In the genomic region with DNA sequence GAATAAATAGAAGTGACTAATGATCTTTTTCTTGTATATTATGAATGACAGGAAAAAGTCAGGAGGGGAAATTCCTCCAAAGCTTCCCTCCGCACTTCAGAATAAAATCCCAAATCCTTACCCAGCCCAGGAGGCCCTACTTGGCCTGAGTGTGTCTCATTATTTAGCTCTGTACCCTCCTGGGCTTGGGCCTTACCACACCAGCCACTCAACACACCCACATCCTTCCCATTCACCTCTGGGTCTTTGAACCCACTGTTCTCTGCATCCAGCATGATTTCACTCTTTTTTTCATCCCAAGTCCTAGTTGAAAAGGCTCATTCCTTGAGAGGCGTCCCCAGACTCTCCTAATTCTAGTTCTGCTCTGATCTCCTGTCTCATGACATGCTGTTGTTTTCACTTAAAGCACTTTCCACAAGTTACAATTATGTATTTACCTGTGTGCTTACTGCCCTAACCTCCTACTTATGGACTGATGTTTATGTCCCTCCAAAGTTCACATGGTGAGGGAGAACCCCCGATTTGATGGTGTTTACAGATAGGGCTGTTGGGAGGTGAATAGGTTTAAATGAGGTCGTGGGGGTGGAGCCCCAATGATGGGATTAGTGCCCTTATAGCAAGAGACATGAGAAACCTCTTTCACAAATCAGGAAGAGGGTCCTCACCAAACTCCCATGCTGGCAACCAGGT, we compare ENCODE assay signal across 12 cellular contexts. TPM values are rescaled to one million over a fixed set of nuclear protein-coding genes. Genes with fewer than 3 reads are reported as not detected.
DNase-seq lines count a peak whose midpoint lies in the region; ATAC-seq, FAIRE-seq and TF ChIP-seq lines count a peak whose summit lies in the region.
"Had no signal": no experiment of that assay in that cellular context is flagged by ENCODE, and none has a peak within 500 bp of the region (broad histone marks: within the 10 kb centered on the region; RNA-seq: fewer than 3 reads in every experiment).

No MANE protein-coding gene starts in this region.

- peak overlapping the region; percentile 52 for H2BK12ac ChIP-seq in trophoblast cell (ENCODE audit: low read length)

- H3K9me2 ChIP-seq in Loucy (replicated peaks; ENCODE audit: low read depth, low read length), result no peaks in the 10 kb centered on the region

- no peak overlapping the region for H3K4me3 ChIP-seq in BLaER1
- no peak overlapping the region for H3K4me3 ChIP-seq in Loucy (ENCODE audit: low read length, poor library complexity, severe bottlenecking)
- H3K4me3 ChIP-seq in esophagus squamous epithelium, result no peak overlapping the region
- no peak overlapping the region for H3K4me3 ChIP-seq in trophoblast cell (ENCODE audit: low read depth, low read length)
- no peak overlapping the region for H3K4me3 ChIP-seq in kidney (ENCODE audit: low read length in 2 of 2)

- FAIRE-seq in urothelium cell line (lab: Jason Lieb, UNC), result no peak
- FAIRE-seq in kidney (lab: Jason Lieb, UNC), result no peak
- FAIRE-seq: bronchial epithelial cell had no signal

- no peaks in the 10 kb centered on the region for H3K27me3 ChIP-seq in BLaER1
- H3K27me3 ChIP-seq in Loucy (ENCODE audit: insufficient read depth, low read length, poor library complexity, severe bottlenecking), result no peaks in the 10 kb centered on the region
- no peaks in the 10 kb centered on the region for H3K27me3 ChIP-seq in esophagus squamous epithelium
- H3K27me3 ChIP-seq in trophoblast cell (ENCODE audit: insufficient read depth, low read length), result no peaks in the 10 kb centered on the region

- H3K79me2 ChIP-seq in Loucy (ENCODE audit: insufficient read depth, low read length) (peaks cover 21% of the 10 kb centered on the region), trophoblast cell (ENCODE audit: control insufficient read depth, insufficient read depth, low read length, poor library complexity) (peaks cover 4% of the 10 kb centered on the region)

- H3F3A ChIP-seq in Loucy (ENCODE audit: low read depth), result no peaks in the 10 kb centered on the region

- no peak overlapping the region for H3K14ac ChIP-seq in trophoblast cell (ENCODE audit: low read length)

- H2AK5ac ChIP-seq in trophoblast cell (ENCODE audit: low read length), result peak overlapping the region; percentile 40

- no peak overlapping the region for H4K8ac ChIP-seq in trophoblast cell (ENCODE audit: low read depth, low read length)

- ATAC-seq in GM19467 (IDR thresholded peaks at IDR 0.05; ENCODE audit: unreplicated experiment), result no peak

- no peak overlapping the region for H2BK5ac ChIP-seq in trophoblast cell (ENCODE audit: low read depth, low read length, poor library complexity)

- peak overlapping the region; percentile 56 for H3K4me2 ChIP-seq in BLaER1
- peak overlapping the region; percentile 20 for H3K4me2 ChIP-seq in Loucy (ENCODE audit: low read depth, low read length, poor library complexity, severe bottlenecking)
- H3K4me2 ChIP-seq in trophoblast cell (ENCODE audit: low read length), result no peak overlapping the region

- H3K9me3 ChIP-seq in BLaER1 (0 out of 2 replicates have a peak, but pooled peaks cover 3% of the 10 kb centered on the region), Loucy (ENCODE audit: insufficient read depth, low read depth, low read length) (no peaks in the 10 kb centered on the region), esophagus squamous epithelium (no peaks in the 10 kb centered on the region), trophoblast cell (ENCODE audit: insufficient read depth, low read depth, low read length) (no peaks in the 10 kb centered on the region), kidney (ENCODE audit: control insufficient read depth in 1 of 2, low read length in 2 of 2) (no peaks in the 10 kb centered on the region)

- DNase-seq in esophagus squamous epithelium (lab: John Stamatoyannopoulos, UW), result no peak
- no peak for DNase-seq in trophoblast cell
- no peak for DNase-seq in COLO829 (ENCODE audit: low spot score)
- no peak for DNase-seq in urothelium cell line (ENCODE audit: low spot score)
- DNase-seq in kidney, result no peak
- DNase-seq: activated T-cell treated with anti-CD3 and anti-CD28 coated beads for 4 hours, Kasumi-1, kidney glomerular epithelial cell had no signal

- H3K4ac ChIP-seq in trophoblast cell (ENCODE audit: low read depth, low read length), result peak overlapping the region; percentile 17

- no peak overlapping the region for H2AFZ ChIP-seq in Loucy (ENCODE audit: low read length)
- no peak overlapping the region for H2AFZ ChIP-seq in trophoblast cell (ENCODE audit: insufficient read depth, low read length, poor library complexity)

- peak overlapping the region; percentile 48 for H4K91ac ChIP-seq in trophoblast cell (ENCODE audit: low read depth, low read length)

- H3K9ac ChIP-seq in BLaER1, result no peak overlapping the region
- no peak overlapping the region for H3K9ac ChIP-seq in Loucy (ENCODE audit: low read depth, low read length, poor library complexity, severe bottlenecking)
- H3K9ac ChIP-seq in trophoblast cell (ENCODE audit: low read length), result no peak overlapping the region
- H3K9ac ChIP-seq in kidney (ENCODE audit: low read length in 2 of 2), result no peak overlapping the region

- TF ChIP-seq CTCF in Loucy (conservative IDR thresholded peaks at IDR 0.05; ENCODE audit: low read length) (no peak), esophagus squamous epithelium (IDR thresholded peaks at IDR 0.05) (no peak), kidney (IDR thresholded peaks at IDR 0.05; ENCODE audit: borderline replicate concordance, extremely low read depth, insufficient read depth) (no peak)

- WGBS in esophagus squamous epithelium, 2 donors, result 51 to 74% methylated on average over 4 of the region's 4 CpGs
- WGBS in trophoblast cell (ENCODE audit: extremely low coverage, insufficient coverage, insufficient read length), result no CpG with 5 or more reads among the region's 4 CpGs

- peaks cover 12% of the 10 kb centered on the region for H3K79me1 ChIP-seq in trophoblast cell (ENCODE audit: low read length)

- H3K4me1 ChIP-seq in BLaER1, result peaks cover 91% of the 10 kb centered on the region
- peaks cover 63% of the 10 kb centered on the region for H3K4me1 ChIP-seq in Loucy (ENCODE audit: insufficient read depth, low read length, poor library complexity, severe bottlenecking)
- H3K4me1 ChIP-seq in esophagus squamous epithelium, result peaks cover 34 to 97% (median 69%) of the 10 kb centered on the region in 3 donors
- peaks cover 26 to 39% of the 10 kb centered on the region in 2 experiments for H3K4me1 ChIP-seq in trophoblast cell (ENCODE audit: control insufficient read depth in 1 of 2, insufficient read depth in 2 of 2, low read length in 2 of 2)
- peaks cover 18 to 35% of the 10 kb centered on the region in 2 donors for H3K4me1 ChIP-seq in kidney (ENCODE audit: control insufficient read depth in 1 of 2, insufficient read depth in 1 of 2, low read depth in 1 of 2, low read length in 2 of 2)

- no peak overlapping the region for H3K27ac ChIP-seq in BLaER1
- H3K27ac ChIP-seq in esophagus squamous epithelium, result peak overlapping the region; percentile 16 to 85 (median 81)
- peak overlapping the region; percentile 19 for H3K27ac ChIP-seq in trophoblast cell (ENCODE audit: low read depth, low read length)
- no peak overlapping the region for H3K27ac ChIP-seq in kidney (ENCODE audit: low read depth in 2 of 2, low read length in 2 of 2)

- H2BK120ac ChIP-seq in trophoblast cell (ENCODE audit: insufficient read depth, low read length, poor library complexity), result peak overlapping the region; percentile 14

- H3K18ac ChIP-seq in trophoblast cell (ENCODE audit: low read length), result no peak overlapping the region

- peaks cover 5% of the 10 kb centered on the region; the same call in 1 of the 2 replicates for H3K36me3 ChIP-seq in BLaER1
- no peaks in the 10 kb centered on the region for H3K36me3 ChIP-seq in Loucy (ENCODE audit: insufficient read depth, low read length)
- peaks cover 0 to 11% (median 0%) of the 10 kb centered on the region in 3 donors for H3K36me3 ChIP-seq in esophagus squamous epithelium
- no peaks in the 10 kb centered on the region for H3K36me3 ChIP-seq in trophoblast cell (ENCODE audit: control insufficient read depth in 1 of 2, insufficient read depth in 2 of 2, low read length in 2 of 2)
- H3K36me3 ChIP-seq in kidney (ENCODE audit: control insufficient read depth in 1 of 2, insufficient read depth in 2 of 2, low read length in 2 of 2), result no peaks in the 10 kb centered on the region

- TF ChIP-seq POLR2A in esophagus squamous epithelium (IDR thresholded peaks at IDR 0.05), result no peak

- H4K12ac ChIP-seq in trophoblast cell (ENCODE audit: low read depth, low read length), result no peak overlapping the region

- H4K20me1 ChIP-seq in BLaER1 (peaks cover 59% of the 10 kb centered on the region), Loucy (ENCODE audit: insufficient read depth, low read length, poor library complexity, severe bottlenecking) (no peaks in the 10 kb centered on the region)

- no peak overlapping the region for H3K23ac ChIP-seq in trophoblast cell (ENCODE audit: low read length)

- intact Hi-C loops in esophagus squamous epithelium (cut with DNase I) (no loop called here), kidney (cut with DNase I) (no loop called here)

RNA-seq across cellular contexts. Expression of a gene that starts 6.4 kb away (rescaled TPM):
- total RNA-seq in esophagus squamous epithelium, result 10 to 100 TPM in 1 of 4 donors, 1 to 10 TPM in 3; 4.2 to 13.0 (median 6.2) TPM
- polyA plus RNA-seq in trophoblast cell (2013), result 8.0 and 8.5 TPM in 2 replicates
- total RNA-seq in kidney, result 15.6 TPM
- polyA plus RNA-seq in kidney (ENCODE audit: insufficient read depth, low read depth, low replicate concordance), result 3.8 TPM

RNA-seq across cellular contexts. Expression of a gene that starts 32.4 kb away (rescaled TPM):
- 10 to 100 TPM; 42.3 to 74.9 (median 63.9) TPM for total RNA-seq in esophagus squamous epithelium
- 40.8 and 41.0 TPM in 2 replicates for polyA plus RNA-seq in trophoblast cell (2013)
- total RNA-seq in kidney, result 23.8 TPM
- polyA plus RNA-seq in kidney (ENCODE audit: insufficient read depth, low read depth, low replicate concordance), result 70.1 TPM

Comparison
In these comparisons a context has a peak if more than half of its experiments do, and no peak if none do; other contexts are left out.
1. H3K27ac ChIP-seq: peak in esophagus squamous epithelium (4 of 4) and trophoblast cell (single experiment); none in BLaER1 (single experiment) and kidney (0 of 2).